Comparison of ENCODE assay signal across 14 cellular contexts in genomic region chr3:54954019-54954418, GRCh38. TPM values are rescaled to one million over a fixed set of nuclear protein-coding genes. Genes with fewer than 3 reads are reported as not detected.
A peak's percentile ranks its signal among the peaks of the same experiment; 100 is the strongest.
DNase-seq lines count a peak whose midpoint lies in the region; ATAC-seq and TF ChIP-seq lines count a peak whose summit lies in the region.
"Had no signal": no experiment of that assay in that cellular context is flagged by ENCODE, and none has a peak within 500 bp of the region (broad histone marks: within the 10 kb centered on the region; RNA-seq: fewer than 3 reads in every experiment).

No MANE protein-coding gene starts in this region.

- H3K9me3 ChIP-seq in right atrium auricular region = no peaks in the 10 kb centered on the region
- H3K9me3 ChIP-seq: A549, lower lobe of right lung, right lobe of liver had no signal

- DNase-seq in left ventricle myocardium superior (peak; percentile 28), right atrium auricular region (ENCODE audit: low spot score) (no peak), astrocyte of the spinal cord (ENCODE audit: low read depth, low spot score) (peak; percentile 84), iris pigment epithelial cell (ENCODE audit: low read depth) (peak; percentile 49), foreskin melanocyte (no peak), COLO829 (ENCODE audit: low spot score) (no peak), NOMO-1 (lab: John Stamatoyannopoulos, UW; ENCODE audit: unreplicated experiment in 2 of 2) (no peak)
- DNase-seq: activated CD4-positive, alpha-beta T cell treated with anti-CD3 and anti-CD28 coated beads, Interleukin-2, amount 50 U/mL, for 4 hours; lower lobe of right lung; NCI-H2081; right lobe of liver had no signal

- intact Hi-C loops in left ventricle myocardium superior (cut with micrococcal nuclease) = no loop called here

- no peak overlapping the region for H3K27ac ChIP-seq in right atrium auricular region
- H3K27ac ChIP-seq: lower lobe of right lung, right lobe of liver had no signal

- no peaks in the 10 kb centered on the region for H3K27me3 ChIP-seq in right atrium auricular region
- H3K27me3 ChIP-seq: right lobe of liver had no signal

- in situ Hi-C loops in astrocyte of the spinal cord (cut with HindIII; ENCODE audit: low sequenced_read_pairs) = no loop called here

- H3K4me3 ChIP-seq in right atrium auricular region (no peak overlapping the region), astrocyte of the spinal cord (ENCODE audit: low read depth, low read length) (no peak overlapping the region)
- H3K4me3 ChIP-seq: A549, lower lobe of right lung, right lobe of liver had no signal

- no peak for TF ChIP-seq CTCF in right atrium auricular region (IDR thresholded peaks at IDR 0.05)
- no peak for TF ChIP-seq CTCF in astrocyte of the spinal cord (IDR thresholded peaks at IDR 0.05; ENCODE audit: low read depth, low read length)

- ATAC-seq in left ventricle myocardium superior = peak; percentile 35
- ATAC-seq in GM19455 (IDR thresholded peaks at IDR 0.05; ENCODE audit: unreplicated experiment) = no peak
- ATAC-seq: A549; activated naive CD4-positive, alpha-beta T cell treated with anti-CD3 and anti-CD28 coated beads, Interleukin-2, amount 50 U/mL, for 72 hours; lower lobe of right lung had no signal

- H3K4me1 ChIP-seq in right atrium auricular region = no peaks in the 10 kb centered on the region
- H3K4me1 ChIP-seq: A549, lower lobe of right lung, right lobe of liver had no signal

- no peaks in the 10 kb centered on the region for H3K36me3 ChIP-seq in right atrium auricular region
- H3K36me3 ChIP-seq: lower lobe of right lung, right lobe of liver had no signal

RNA-seq across cellular contexts. Expression of gene LRTM1, which starts 26.2 kb away (rescaled TPM):
- total RNA-seq in left ventricle myocardium superior = not detected
- not detected for total RNA-seq in right atrium auricular region
- total RNA-seq: activated naive CD4-positive, alpha-beta T cell treated with anti-CD3 and anti-CD28 coated beads, Interleukin-2, amount 50 U/mL, for 72 hours; lower lobe of right lung; right lobe of liver had no signal

Comparison
In these comparisons a context has a peak if more than half of its experiments do, and no peak if none do; other contexts are left out.
1. DNase-seq: peak in left ventricle myocardium superior (single experiment), astrocyte of the spinal cord (single experiment) and iris pigment epithelial cell (single experiment); none in right atrium auricular region (single experiment), foreskin melanocyte (single experiment), COLO829 (single experiment) and NOMO-1 (0 of 2).